37 cellular contexts compared by ENCODE assay signal in the genomic region with DNA sequence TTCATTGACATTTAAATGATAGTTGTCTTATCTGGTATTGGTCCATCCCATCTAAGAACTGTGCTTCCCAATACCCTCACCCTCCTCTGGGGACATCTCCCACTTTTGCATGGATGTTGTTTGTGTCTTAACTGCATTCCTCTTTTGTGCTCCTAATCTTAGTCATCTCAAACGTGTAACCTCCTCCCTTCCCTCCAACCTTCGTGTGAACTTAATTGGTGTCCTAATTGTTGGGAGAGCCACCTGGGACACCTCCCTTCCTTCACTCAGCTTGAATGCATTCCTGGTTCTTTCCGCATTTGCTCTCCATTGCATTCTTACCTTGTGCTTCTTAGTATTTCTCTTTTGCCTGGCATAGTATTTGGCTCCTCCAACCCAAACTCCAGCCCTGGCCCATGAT. TPM values are rescaled to one million over a fixed set of nuclear protein-coding genes. Genes with fewer than 3 reads are reported as not detected.
"Had no signal": no experiment of that assay in that cellular context is flagged by ENCODE, and none has a peak within 500 bp of the region (broad histone marks: within the 10 kb centered on the region; RNA-seq: fewer than 3 reads in every experiment).

No MANE protein-coding gene starts in this region.

- ATAC-seq: activated CD4-positive, alpha-beta T cell treated with anti-CD3 and anti-CD28 coated beads for 36 hours; activated CD8-positive, alpha-beta memory T cell treated with anti-CD3 and anti-CD28 coated beads, Interleukin-2, amount 10 ng/mL, durations not matched to agents 7 days and 5 days; activated CD8-positive, alpha-beta T cell treated with anti-CD3 and anti-CD28 coated beads, Interleukin-2, amount 10 ng/mL, durations not matched to agents 7 days and 5 days; activated naive CD4-positive, alpha-beta T cell treated with anti-CD3 and anti-CD28 coated beads, Interleukin-2, amount 50 U/mL, for 72 hours; foreskin keratinocyte; gastrocnemius medialis; heart left ventricle; T-cell had no signal

- DNase-seq: activated CD4-positive, alpha-beta memory T cell treated with anti-CD3 and anti-CD28 coated beads for 36 hours; activated CD4-positive, alpha-beta T cell treated with anti-CD3 and anti-CD28 coated beads for 36 hours; activated CD4-positive, alpha-beta T cell treated with anti-CD3 and anti-CD28 coated beads, Interleukin-2, amount 10 ng/mL, durations not matched to agents 24 days and 14 days; activated CD4-positive, CD25-positive, alpha-beta regulatory T cell; activated CD4-positive, CD25-positive, alpha-beta regulatory T cell treated with anti-CD3 and anti-CD28 coated beads, Interleukin-2, amount 50 U/mL, for 72 hours; activated CD8-positive, alpha-beta memory T cell treated with anti-CD3 and anti-CD28 coated beads, Interleukin-2, amount 10 ng/mL, durations not matched to agents 7 days and 5 days; activated CD8-positive, alpha-beta memory T cell treated with anti-CD3 and anti-CD28 coated beads, Interleukin-2, amount 50 U/mL, for 4 hours; activated CD8-positive, alpha-beta T cell treated with anti-CD3 and anti-CD28 coated beads, Interleukin-2, amount 10 ng/mL, durations not matched to agents 7 days and 5 days; activated effector memory CD4-positive, alpha-beta T cell treated with anti-CD3 and anti-CD28 coated beads, Interleukin-2, amount 50 U/mL, for 16 hours; activated naive CD4-positive, alpha-beta T cell; activated naive CD4-positive, alpha-beta T cell treated with anti-CD3 and anti-CD28 coated beads, Interleukin-2, amount 10 ng/mL, durations not matched to agents 7 days and 5 days; activated naive CD8-positive, alpha-beta T cell treated with anti-CD3 and anti-CD28 coated beads, Interleukin-2, amount 10 ng/mL, durations not matched to agents 7 days and 5 days; activated T-cell treated with anti-CD3 and anti-CD28 coated beads, Interleukin-2, amount 50 U/mL, for 1 hour; activated T-cell treated with anti-CD3 and anti-CD28 coated beads, Interleukin-2, amount 50 U/mL, for 48 hours; dorsolateral prefrontal cortex; effector memory CD4-positive, alpha-beta T cell; erythroblast; foreskin keratinocyte; gastrocnemius medialis; glutamatergic neuron; heart left ventricle; T-cell; T1000; WERI-Rb-1 had no signal

- H3K9me3 Mint-ChIP-seq: activated CD4-positive, alpha-beta T cell treated with anti-CD3 and anti-CD28 coated beads, Interleukin-2, amount 10 ng/mL, durations not matched to agents 24 days and 14 days had no signal

- H3K9me3 ChIP-seq: ascending aorta, breast epithelium, esophagus muscularis mucosa, gastrocnemius medialis, heart left ventricle had no signal

- H3K27me3 ChIP-seq: ascending aorta, esophagus muscularis mucosa, gastrocnemius medialis had no signal

- H3K36me3 ChIP-seq: ascending aorta, breast epithelium, cardiac muscle cell, esophagus muscularis mucosa, gastrocnemius medialis, heart left ventricle, WERI-Rb-1 had no signal

- H3K27ac Mint-ChIP-seq: activated CD4-positive, alpha-beta memory T cell treated with anti-CD3 and anti-CD28 coated beads for 36 hours; activated CD4-positive, alpha-beta T cell treated with anti-CD3 and anti-CD28 coated beads for 36 hours; activated CD4-positive, alpha-beta T cell treated with anti-CD3 and anti-CD28 coated beads, Interleukin-2, amount 10 ng/mL, durations not matched to agents 24 days and 14 days; activated CD8-positive, alpha-beta memory T cell treated with anti-CD3 and anti-CD28 coated beads, Interleukin-2, amount 10 ng/mL, durations not matched to agents 7 days and 5 days; activated CD8-positive, alpha-beta T cell treated with anti-CD3 and anti-CD28 coated beads, Interleukin-2, amount 10 ng/mL, durations not matched to agents 7 days and 5 days; activated naive CD4-positive, alpha-beta T cell treated with anti-CD3 and anti-CD28 coated beads, Interleukin-2, amount 10 ng/mL, durations not matched to agents 7 days and 5 days; activated naive CD4-positive, alpha-beta T cell treated with anti-CD3 and anti-CD28 coated beads, Interleukin-2, amount 50 U/mL, for 72 hours; activated naive CD8-positive, alpha-beta T cell treated with anti-CD3 and anti-CD28 coated beads, Interleukin-2, amount 10 ng/mL, durations not matched to agents 7 days and 5 days; activated T-helper 1 cell treated with anti-CD3 and anti-CD28 coated beads, Interleukin-12 subunit alpha, Interleukin-12 subunit beta, Interleukin-2, Interleukin-4 antibody, amounts not matched to agents 30 ng/mL and 10 ng/mL and 1 ng/mL, durations not matched to agents 14 hours and 24 hours and 36 hours; activated T-helper 2 cell treated with anti-CD3 and anti-CD28 coated beads, Interferon-gamma antibody, Interleukin-2, Interleukin-4, amounts not matched to agents 10 μg/mL and 5 μg/mL and 100 μg/mL, durations not matched to agents 14 hours and 24 hours and 36 hours; brain; dendritic cell treated with granulocyte-macrophage colony-stimulating factor and Interleukin-4, amounts not matched to agents 40 ng/mL and 50 ng/mL, for 4 days; T-cell; T-helper 1 cell treated with Interleukin-12 subunit alpha and Interleukin-12 subunit beta and Interleukin-4 antibody, amounts not matched to agents 30 μg/mL and 1 μg/mL, for 36 hours; T-helper 2 cell treated with Interferon-gamma antibody and Interleukin-4, amounts not matched to agents 5 μg/mL and 100 μg/mL, for 36 hours had no signal

- H3K4me1 ChIP-seq: ascending aorta, breast epithelium, esophagus muscularis mucosa, foreskin keratinocyte, gastrocnemius medialis, heart left ventricle had no signal

- H3K4me3 ChIP-seq: ascending aorta, breast epithelium, cardiac muscle cell, coronary artery, dorsolateral prefrontal cortex, esophagus muscularis mucosa, gastrocnemius medialis, heart left ventricle had no signal

- H3K27ac ChIP-seq: ascending aorta, breast epithelium, cardiac muscle cell, coronary artery, dorsolateral prefrontal cortex, esophagus muscularis mucosa, foreskin keratinocyte, gastrocnemius medialis, heart left ventricle, WERI-Rb-1 had no signal

- H3K4me3 Mint-ChIP-seq: activated CD4-positive, alpha-beta memory T cell treated with anti-CD3 and anti-CD28 coated beads for 36 hours; activated CD4-positive, alpha-beta T cell treated with anti-CD3 and anti-CD28 coated beads for 36 hours; activated CD4-positive, alpha-beta T cell treated with anti-CD3 and anti-CD28 coated beads, Interleukin-2, amount 10 ng/mL, durations not matched to agents 24 days and 14 days; activated CD8-positive, alpha-beta memory T cell treated with anti-CD3 and anti-CD28 coated beads, Interleukin-2, amount 10 ng/mL, durations not matched to agents 7 days and 5 days; activated CD8-positive, alpha-beta T cell treated with anti-CD3 and anti-CD28 coated beads, Interleukin-2, amount 10 ng/mL, durations not matched to agents 7 days and 5 days; activated naive CD4-positive, alpha-beta T cell treated with anti-CD3 and anti-CD28 coated beads, Interleukin-2, amount 10 ng/mL, durations not matched to agents 7 days and 5 days; activated naive CD8-positive, alpha-beta T cell treated with anti-CD3 and anti-CD28 coated beads, Interleukin-2, amount 10 ng/mL, durations not matched to agents 7 days and 5 days; activated T-helper 1 cell treated with anti-CD3 and anti-CD28 coated beads, Interleukin-12 subunit alpha, Interleukin-12 subunit beta, Interleukin-2, Interleukin-4 antibody, amounts not matched to agents 30 ng/mL and 10 ng/mL and 1 ng/mL, durations not matched to agents 14 hours and 24 hours and 36 hours; brain; central memory CD8-positive, alpha-beta T cell; dendritic cell treated with granulocyte-macrophage colony-stimulating factor and Interleukin-4, amounts not matched to agents 40 ng/mL and 50 ng/mL, for 4 days; T-cell; T-helper 1 cell treated with Interleukin-12 subunit alpha and Interleukin-12 subunit beta and Interleukin-4 antibody, amounts not matched to agents 30 μg/mL and 1 μg/mL, for 36 hours; T-helper 2 cell treated with Interferon-gamma antibody and Interleukin-4, amounts not matched to agents 5 μg/mL and 100 μg/mL, for 36 hours had no signal

- H3K36me3 Mint-ChIP-seq: activated CD4-positive, alpha-beta memory T cell treated with anti-CD3 and anti-CD28 coated beads for 36 hours; activated CD8-positive, alpha-beta memory T cell treated with anti-CD3 and anti-CD28 coated beads, Interleukin-2, amount 10 ng/mL, durations not matched to agents 7 days and 5 days; activated naive CD4-positive, alpha-beta T cell treated with anti-CD3 and anti-CD28 coated beads, Interleukin-2, amount 10 ng/mL, durations not matched to agents 7 days and 5 days; activated naive CD4-positive, alpha-beta T cell treated with anti-CD3 and anti-CD28 coated beads, Interleukin-2, amount 50 U/mL, for 72 hours; activated naive CD8-positive, alpha-beta T cell treated with anti-CD3 and anti-CD28 coated beads, Interleukin-2, amount 10 ng/mL, durations not matched to agents 7 days and 5 days; brain; T-cell had no signal

- H3K4me1 Mint-ChIP-seq: activated CD4-positive, alpha-beta T cell treated with anti-CD3 and anti-CD28 coated beads for 36 hours; activated CD4-positive, alpha-beta T cell treated with anti-CD3 and anti-CD28 coated beads, Interleukin-2, amount 10 ng/mL, durations not matched to agents 24 days and 14 days; activated CD8-positive, alpha-beta memory T cell treated with anti-CD3 and anti-CD28 coated beads, Interleukin-2, amount 10 ng/mL, durations not matched to agents 7 days and 5 days; activated naive CD4-positive, alpha-beta T cell treated with anti-CD3 and anti-CD28 coated beads, Interleukin-2, amount 10 ng/mL, durations not matched to agents 7 days and 5 days; activated naive CD8-positive, alpha-beta T cell treated with anti-CD3 and anti-CD28 coated beads, Interleukin-2, amount 10 ng/mL, durations not matched to agents 7 days and 5 days; brain; central memory CD8-positive, alpha-beta T cell; T-cell had no signal

RNA-seq across cellular contexts. Expression of a gene that starts 9.8 kb away (rescaled TPM):
- total RNA-seq: activated CD4-positive, alpha-beta T cell treated with anti-CD3 and anti-CD28 coated beads for 36 hours; activated CD4-positive, alpha-beta T cell treated with anti-CD3 and anti-CD28 coated beads, Interleukin-2, amount 10 ng/mL, durations not matched to agents 24 days and 14 days; activated CD8-positive, alpha-beta T cell treated with anti-CD3 and anti-CD28 coated beads, Interleukin-2, amount 10 ng/mL, durations not matched to agents 7 days and 5 days; activated naive CD4-positive, alpha-beta T cell treated with anti-CD3 and anti-CD28 coated beads, Interleukin-2, amount 50 U/mL, for 72 hours; activated naive CD8-positive, alpha-beta T cell treated with anti-CD3 and anti-CD28 coated beads, Interleukin-2, amount 10 ng/mL, durations not matched to agents 7 days and 5 days; activated T-helper 1 cell treated with anti-CD3 and anti-CD28 coated beads, Interleukin-12 subunit alpha, Interleukin-12 subunit beta, Interleukin-2, Interleukin-4 antibody, amounts not matched to agents 30 ng/mL and 10 ng/mL and 1 ng/mL, durations not matched to agents 14 hours and 24 hours and 36 hours; activated T-helper 2 cell treated with anti-CD3 and anti-CD28 coated beads, Interferon-gamma antibody, Interleukin-2, Interleukin-4, amounts not matched to agents 10 μg/mL and 5 μg/mL and 100 μg/mL, durations not matched to agents 14 hours and 24 hours and 36 hours; ascending aorta; breast epithelium; foreskin keratinocyte; T-cell had no signal
